Comparison of ENCODE assay signal across 20 cellular contexts in the genomic region with DNA sequence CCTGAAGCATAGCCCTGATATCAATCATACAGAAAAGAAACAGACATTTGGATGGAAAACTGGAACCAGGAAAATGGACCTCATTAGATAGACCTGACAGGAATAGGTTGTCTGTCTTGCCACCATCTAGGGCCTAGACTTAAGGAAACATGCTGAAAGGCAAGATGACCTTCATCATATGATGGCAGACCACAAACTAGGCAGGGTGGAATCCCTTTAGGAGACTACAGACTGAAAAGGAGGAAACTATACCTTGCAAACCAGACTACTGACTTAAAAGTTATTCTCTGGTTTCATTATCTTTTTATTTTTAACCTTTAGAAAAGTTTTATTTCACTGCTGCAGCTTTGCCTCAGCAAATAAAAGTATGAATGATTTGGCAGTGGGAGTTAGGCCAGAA.
"Had no signal": no experiment of that assay in that cellular context is flagged by ENCODE, and none has a peak within 500 bp of the region (broad histone marks: within the 10 kb centered on the region; RNA-seq: fewer than 3 reads in every experiment).

No MANE protein-coding gene starts in this region.

- H3K27ac ChIP-seq: right atrium auricular region, WERI-Rb-1 had no signal

- H3K4me3 ChIP-seq: right atrium auricular region had no signal

- H3K4me3 Mint-ChIP-seq: activated CD4-positive, alpha-beta memory T cell treated with anti-CD3 and anti-CD28 coated beads, Interleukin-2, amount 10 ng/mL, durations not matched to agents 7 days and 5 days; activated naive CD8-positive, alpha-beta T cell; dendritic cell treated with granulocyte-macrophage colony-stimulating factor and Interleukin-4, amounts not matched to agents 40 ng/mL and 50 ng/mL, for 4 days; nephron progenitor cell; T-helper 1 cell treated with Interleukin-12 subunit alpha and Interleukin-12 subunit beta and Interleukin-4 antibody, amounts not matched to agents 30 μg/mL and 1 μg/mL, for 36 hours had no signal

- H3K9me3 Mint-ChIP-seq: activated CD4-positive, alpha-beta memory T cell treated with anti-CD3 and anti-CD28 coated beads, Interleukin-2, amount 10 ng/mL, durations not matched to agents 7 days and 5 days; dendritic cell treated with granulocyte-macrophage colony-stimulating factor and Interleukin-4, amounts not matched to agents 40 ng/mL and 50 ng/mL, for 4 days; nephron progenitor cell; T-helper 1 cell treated with Interleukin-12 subunit alpha and Interleukin-12 subunit beta and Interleukin-4 antibody, amounts not matched to agents 30 μg/mL and 1 μg/mL, for 36 hours had no signal

- H3K27ac Mint-ChIP-seq: activated CD4-positive, alpha-beta memory T cell treated with anti-CD3 and anti-CD28 coated beads, Interleukin-2, amount 10 ng/mL, durations not matched to agents 7 days and 5 days; activated naive CD8-positive, alpha-beta T cell; dendritic cell treated with granulocyte-macrophage colony-stimulating factor and Interleukin-4, amounts not matched to agents 40 ng/mL and 50 ng/mL, for 4 days; nephron progenitor cell; T-helper 1 cell treated with Interleukin-12 subunit alpha and Interleukin-12 subunit beta and Interleukin-4 antibody, amounts not matched to agents 30 μg/mL and 1 μg/mL, for 36 hours had no signal

- H3K4me1 Mint-ChIP-seq: activated CD4-positive, alpha-beta memory T cell treated with anti-CD3 and anti-CD28 coated beads, Interleukin-2, amount 10 ng/mL, durations not matched to agents 7 days and 5 days had no signal

- DNase-seq: activated CD4-positive, alpha-beta memory T cell treated with anti-CD3 and anti-CD28 coated beads, Interleukin-2, amount 10 ng/mL, durations not matched to agents 7 days and 5 days; activated CD4-positive, alpha-beta T cell treated with anti-CD3 and anti-CD28 coated beads for 4 hours; activated CD8-positive, alpha-beta memory T cell treated with anti-CD3 and anti-CD28 coated beads, Interleukin-2, amount 50 U/mL, for 4 hours; activated gamma-delta T cell; activated T-cell treated with anti-CD3 and anti-CD28 coated beads, Interleukin-2, amount 50 U/mL, for 48 hours; anterior cingulate cortex; cerebellar nuclear complex; effector memory CD4-positive, alpha-beta T cell; foreskin melanocyte; kidney glomerular epithelial cell; nephron progenitor cell; occipital lobe; small intestine; stimulated activated CD4-positive, alpha-beta T cell treated with anti-CD3 and anti-CD28 coated beads, Interleukin-4, amount 100 ng/mL, for 4 hours; stimulated activated CD8-positive, alpha-beta memory T cell treated with anti-CD3 and anti-CD28 coated beads, Interleukin-4, amount 100 ng/mL, for 48 hours; WERI-Rb-1 had no signal

- H3K27me3 Mint-ChIP-seq: activated CD4-positive, alpha-beta memory T cell treated with anti-CD3 and anti-CD28 coated beads, Interleukin-2, amount 10 ng/mL, durations not matched to agents 7 days and 5 days; activated naive CD8-positive, alpha-beta T cell; dendritic cell treated with granulocyte-macrophage colony-stimulating factor and Interleukin-4, amounts not matched to agents 40 ng/mL and 50 ng/mL, for 4 days had no signal

- H3K27me3 ChIP-seq: right atrium auricular region had no signal

- H3K9me3 ChIP-seq: right atrium auricular region had no signal

- H3K36me3 ChIP-seq: right atrium auricular region, WERI-Rb-1 had no signal

- H3K4me1 ChIP-seq: right atrium auricular region had no signal
